8 cellular contexts compared by ENCODE assay signal in the genomic region with DNA sequence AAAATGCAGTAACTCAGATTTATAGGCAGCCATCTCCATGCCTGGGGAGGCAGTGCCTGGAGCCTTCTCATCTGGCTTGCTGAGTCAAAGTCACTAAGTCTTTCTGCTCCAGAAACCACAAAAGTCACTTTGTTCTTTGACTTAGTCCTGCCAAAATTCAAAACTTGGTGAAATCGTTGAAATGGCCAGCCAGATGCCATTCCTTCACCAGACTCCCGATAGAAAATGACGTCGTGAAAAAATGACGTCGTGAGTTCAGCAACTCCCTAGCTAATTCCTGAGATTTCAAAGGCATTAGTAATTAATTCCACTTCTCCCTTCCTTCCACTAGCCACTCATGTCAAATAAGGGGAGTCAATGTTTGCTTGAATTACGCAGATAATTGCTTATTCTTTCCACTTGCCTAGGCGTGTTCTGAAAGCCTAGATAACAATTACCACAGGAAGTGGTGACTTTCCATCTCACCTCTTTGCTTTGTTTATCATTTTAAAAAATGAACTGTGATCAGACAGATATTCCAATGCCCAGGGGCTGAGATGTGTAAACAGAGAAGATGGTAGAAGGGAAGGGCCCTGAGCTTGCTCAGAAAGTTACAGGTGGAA. TPM values are rescaled to one million over a fixed set of nuclear protein-coding genes. Genes with fewer than 3 reads are reported as not detected.
A peak's percentile ranks its signal among the peaks of the same experiment; 100 is the strongest.
DNase-seq lines count a peak whose midpoint lies in the region; ATAC-seq, FAIRE-seq and TF ChIP-seq lines count a peak whose summit lies in the region.

No MANE protein-coding gene starts in this region.

- H3K27ac Mint-ChIP-seq in CD4-positive, CD25-positive, alpha-beta regulatory T cell: peak overlapping the region; percentile 83 to 99 (median 90)
- H3K27ac Mint-ChIP-seq in endothelial cell (ENCODE audit: unreplicated experiment): no peak overlapping the region

- no peaks in the 10 kb centered on the region for H3K9me3 ChIP-seq in CD4-positive, CD25-positive, alpha-beta regulatory T cell (ENCODE audit: control insufficient read depth in 2 of 2, low read length in 2 of 2)
- H3K9me3 ChIP-seq in keratinocyte (ENCODE audit: control insufficient read depth, low read depth, low read length) (no peaks in the 10 kb centered on the region), esophagus muscularis mucosa (no peaks in the 10 kb centered on the region)

- no peak for TF ChIP-seq POLR2A in esophagus muscularis mucosa (IDR thresholded peaks at IDR 0.05; ENCODE audit: low read depth)

- FAIRE-seq in keratinocyte (lab: Jason Lieb, UNC): peak; percentile 74

- no peaks in the 10 kb centered on the region for H3K36me3 ChIP-seq in CD4-positive, CD25-positive, alpha-beta regulatory T cell (ENCODE audit: control insufficient read depth, insufficient read depth, low read length)
- H3K36me3 ChIP-seq in keratinocyte (ENCODE audit: control insufficient read depth in 2 of 2, extremely low read depth in 1 of 2, insufficient read depth in 2 of 2, low read length in 2 of 2) (no peaks in the 10 kb centered on the region), esophagus muscularis mucosa (no peaks in the 10 kb centered on the region)

- H3K4me1 ChIP-seq in CD4-positive, CD25-positive, alpha-beta regulatory T cell (ENCODE audit: control insufficient read depth, insufficient read depth, low read length, poor library complexity, severe bottlenecking): peaks cover 31% of the 10 kb centered on the region
- H3K4me1 ChIP-seq in keratinocyte (ENCODE audit: control insufficient read depth, extremely low read depth, insufficient read depth, low read length) (peaks cover 40% of the 10 kb centered on the region), esophagus muscularis mucosa (peaks cover 0 to 11% (median 6%) of the 10 kb centered on the region in 4 donors)

- H3K27ac ChIP-seq in CD4-positive, CD25-positive, alpha-beta regulatory T cell (ENCODE audit: insufficient read depth, low read length, poor library complexity, severe bottlenecking): peak overlapping the region; percentile 64
- H3K27ac ChIP-seq in keratinocyte (ENCODE audit: control insufficient read depth, insufficient read depth, low read length) (peak overlapping the region; percentile 80), esophagus muscularis mucosa (replicated peaks in 1 of 4) (no peak overlapping the region)

- 41% methylated on average over 8 of the region's 8 CpGs for WGBS in esophagus muscularis mucosa

- H3K9me1 ChIP-seq in keratinocyte (ENCODE audit: control insufficient read depth, extremely low read depth, insufficient read depth, low read length): no peaks in the 10 kb centered on the region

- intact Hi-C loops in esophagus muscularis mucosa (cut with DNase I): no loop called here

- H3K4me1 Mint-ChIP-seq in CD4-positive, CD25-positive, alpha-beta regulatory T cell: peaks cover 6 to 52% (median 33%) of the 10 kb centered on the region in 4 donors
- peaks cover 7% of the 10 kb centered on the region for H3K4me1 Mint-ChIP-seq in endothelial cell (ENCODE audit: unreplicated experiment)

- dilution Hi-C loops in keratinocyte (cut with MboI; ENCODE audit: extremely low pct_ligation_motif_present, low sequenced_read_pairs): no loop called here

- no peak for TF ChIP-seq CTCF in keratinocyte (optimal IDR thresholded peaks at IDR 0.05 in 1 of 3, IDR thresholded peaks at IDR 0.05 in 1 of 3, conservative IDR thresholded peaks at IDR 0.05 in 1 of 3; ENCODE audit: extremely low read depth in 1 of 3, insufficient read depth in 2 of 3, low read length in 3 of 3)
- TF ChIP-seq CTCF in esophagus muscularis mucosa (IDR thresholded peaks at IDR 0.05): no peak
- TF ChIP-seq CTCF in endothelial cell (IDR thresholded peaks at IDR 0.05; ENCODE audit: unreplicated experiment): no peak

- H3K36me3 Mint-ChIP-seq in CD4-positive, CD25-positive, alpha-beta regulatory T cell: peaks cover 4% of the 10 kb centered on the region
- H3K36me3 Mint-ChIP-seq in endothelial cell (ENCODE audit: low read depth, unreplicated experiment): no peaks in the 10 kb centered on the region

- ATAC-seq in CD4-positive, CD25-positive, alpha-beta regulatory T cell (ENCODE audit: low read depth in 2 of 2): peak; percentile 64 to 75
- ATAC-seq in GM19035 (IDR thresholded peaks at IDR 0.05; ENCODE audit: unreplicated experiment) (no peak), GM21526 (IDR thresholded peaks at IDR 0.05; ENCODE audit: low FRiP score, unreplicated experiment) (no peak)

- H3K27me3 ChIP-seq in CD4-positive, CD25-positive, alpha-beta regulatory T cell (ENCODE audit: control insufficient read depth, insufficient read depth, low read length): no peaks in the 10 kb centered on the region
- H3K27me3 ChIP-seq in keratinocyte (ENCODE audit: control insufficient read depth, extremely low read depth, insufficient read depth, low read length) (no peaks in the 10 kb centered on the region), esophagus muscularis mucosa (no peaks in the 10 kb centered on the region)

- peak overlapping the region; percentile 17 for H3K9ac ChIP-seq in keratinocyte (ENCODE audit: control insufficient read depth, extremely low read depth, insufficient read depth, low read length)

- TF ChIP-seq EP300 in esophagus muscularis mucosa (IDR thresholded peaks at IDR 0.05): no peak

- H3K4me2 ChIP-seq in keratinocyte (ENCODE audit: control insufficient read depth, extremely low read depth, insufficient read depth, low read depth, low read length): peak overlapping the region; percentile 68

- peak overlapping the region in 3 of 4 donors; percentile 50 to 71 (median 60) for H3K4me3 Mint-ChIP-seq in CD4-positive, CD25-positive, alpha-beta regulatory T cell
- no peak overlapping the region for H3K4me3 Mint-ChIP-seq in endothelial cell (ENCODE audit: unreplicated experiment)

- no peaks in the 10 kb centered on the region for H3K79me2 ChIP-seq in keratinocyte (ENCODE audit: control insufficient read depth, insufficient read depth, low read length)

- H3K27me3 Mint-ChIP-seq in CD4-positive, CD25-positive, alpha-beta regulatory T cell: peaks cover 4% of the 10 kb centered on the region
- peaks cover 5% of the 10 kb centered on the region for H3K27me3 Mint-ChIP-seq in endothelial cell (ENCODE audit: unreplicated experiment)

- DNase-seq in CD4-positive, CD25-positive, alpha-beta regulatory T cell: peak in 2 of 3 donors; percentile 48 to 70
- DNase-seq in NCI-H1105 (lab: John Stamatoyannopoulos, UW): peak; percentile 78
- DNase-seq in activated T-cell treated with anti-CD3 and anti-CD28 coated beads, Interleukin-2, amount 50 U/mL, for 1 hour: peak; percentile 36
- DNase-seq in keratinocyte (ENCODE audit: low read depth, low spot score): peak; percentile 84
- DNase-seq in esophagus muscularis mucosa (ENCODE audit: extremely low spot score): no peak
- no peak for DNase-seq in endothelial cell (ENCODE audit: low spot score)

- H2AFZ ChIP-seq in keratinocyte (ENCODE audit: control insufficient read depth, low read length): peak overlapping the region; percentile 61

- H3K9me3 Mint-ChIP-seq in CD4-positive, CD25-positive, alpha-beta regulatory T cell: peaks cover 0 to 4% (median 0%) of the 10 kb centered on the region in 7 donors
- no peaks in the 10 kb centered on the region for H3K9me3 Mint-ChIP-seq in endothelial cell (ENCODE audit: unreplicated experiment)

- no peaks in the 10 kb centered on the region for H4K20me1 ChIP-seq in keratinocyte (ENCODE audit: control insufficient read depth, extremely low read depth, insufficient read depth, low read length)

- peak overlapping the region; percentile 64 for H3K4me3 ChIP-seq in CD4-positive, CD25-positive, alpha-beta regulatory T cell (ENCODE audit: low read depth, low read length)
- H3K4me3 ChIP-seq in keratinocyte (ENCODE audit: control insufficient read depth in 2 of 3, extremely low read depth in 1 of 3, insufficient read depth in 2 of 3, low read depth in 1 of 3, low read length in 3 of 3): no peak overlapping the region
- no peak overlapping the region for H3K4me3 ChIP-seq in esophagus muscularis mucosa

RNA-seq across cellular contexts. Expression of a gene that starts 48.5 kb away (rescaled TPM):
- 43.0 TPM for total RNA-seq in CD4-positive, CD25-positive, alpha-beta regulatory T cell
- 10 to 100 TPM in 2 of 4 donors, 1 to 10 TPM in 2; 9.1 to 14.5 (median 11.9) TPM for polyA plus RNA-seq in CD4-positive, CD25-positive, alpha-beta regulatory T cell
- polyA plus RNA-seq in keratinocyte: 18.3 to 36.3 TPM (median 34.0 TPM) in 3 replicates
- 57.0 TPM for polyA plus RNA-seq in keratinocyte (2011; ENCODE audit: low read depth)
- polyA plus RNA-seq in keratinocyte (2011; cell fraction: cytosol; rRNA removed): 14.4 and 26.5 TPM in 2 replicates
- 66.2 and 74.1 TPM in 2 replicates for polyA plus RNA-seq in keratinocyte (2011; cell fraction: nucleus; rRNA removed)
- polyA plus RNA-seq in keratinocyte (2012; ENCODE audit: low replicate concordance): 17.2 and 26.3 TPM in 2 replicates
- polyA minus RNA-seq in keratinocyte: 18.6 to 45.3 TPM (median 25.7 TPM) in 3 replicates
- polyA minus RNA-seq in keratinocyte (2011; cell fraction: cytosol; rRNA and poly(A)+ RNA removed): 23.8 TPM
- polyA minus RNA-seq in keratinocyte (2011; cell fraction: nucleus; rRNA and poly(A)+ RNA removed): 42.8 and 66.2 TPM in 2 replicates
- total RNA-seq in esophagus muscularis mucosa (1 to 10 TPM; 2.6 to 4.6 (median 3.3) TPM), endothelial cell (ENCODE audit: unreplicated experiment) (3.1 TPM)

Comparison
In these comparisons a context has a peak if more than half of its experiments do, and no peak if none do; other contexts are left out.
1. ATAC-seq: peak in CD4-positive, CD25-positive, alpha-beta regulatory T cell (2 of 2); none in GM19035 (single experiment) and GM21526 (single experiment).
2. DNase-seq: peak in CD4-positive, CD25-positive, alpha-beta regulatory T cell (2 of 3), NCI-H1105 (single experiment), activated T-cell treated with anti-CD3 and anti-CD28 coated beads, Interleukin-2, amount 50 U/mL, for 1 hour (single experiment) and keratinocyte (single experiment); none in esophagus muscularis mucosa (single experiment) and endothelial cell (single experiment).
3. H3K27ac ChIP-seq: peak in CD4-positive, CD25-positive, alpha-beta regulatory T cell (single experiment) and keratinocyte (single experiment); none in esophagus muscularis mucosa (0 of 4).